In the genomic region with DNA sequence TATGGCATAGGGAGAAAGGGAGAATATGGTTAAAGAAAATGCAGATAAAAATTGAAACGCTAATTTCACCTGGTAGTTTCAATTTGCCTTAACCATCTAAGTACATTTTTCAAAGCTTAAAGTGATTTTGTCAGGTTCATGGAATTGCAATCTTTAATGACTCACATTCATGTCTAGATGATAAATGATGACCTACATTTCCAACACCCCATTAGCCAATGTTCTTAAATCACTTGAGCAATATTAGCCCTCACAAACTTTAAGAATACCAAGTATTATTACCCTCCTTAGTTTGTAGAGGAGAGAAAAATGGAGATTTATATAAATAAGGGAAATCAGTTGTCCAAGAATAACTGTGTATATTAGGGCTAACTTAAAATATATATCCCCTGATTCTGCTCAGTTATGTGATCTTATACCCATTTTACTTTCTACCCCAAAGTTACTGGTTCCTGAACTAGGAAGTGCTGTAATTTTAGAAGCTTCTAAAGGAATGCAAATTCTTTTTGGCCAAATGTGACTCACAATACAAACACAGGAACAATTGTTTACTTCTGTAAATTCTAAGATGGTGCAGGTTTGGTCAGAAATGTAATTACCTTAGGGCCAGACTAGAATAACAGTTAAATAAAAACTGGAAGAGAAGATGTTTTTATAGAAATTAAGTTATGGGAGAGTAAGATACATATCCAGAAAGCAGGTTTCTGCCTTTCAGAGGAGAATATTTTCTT, we compare ENCODE assay signal across 3 cellular contexts.
TF ChIP-seq lines count a peak whose summit lies in the region.

No MANE protein-coding gene starts in this region.

TF ChIP-seq in A549, 52 proteins besides CTCF, POLR2A, EP300 and RAD21 (continued from another document):
- TF ChIP-seq KDM5A (IDR thresholded peaks at IDR 0.05) (no peak), JUNB (IDR thresholded peaks at IDR 0.05) (peak; percentile 74), CHD2 (IDR thresholded peaks at IDR 0.05; ENCODE audit: low read length, partially characterized antibody) (no peak), ZSCAN20 (CRISPR knock-in tag; IDR thresholded peaks at IDR 0.05) (no peak), JUN (IDR thresholded peaks at IDR 0.05) (0 out of 5 replicates have a peak, but pooled peaks of 1 of the 2 experiments have one; percentile 21), HOXB5 (CRISPR knock-in tag; IDR thresholded peaks at IDR 0.05) (peak; percentile 69; the same call in 1 of the 2 replicates)

TF ChIP-seq in HEK293, 187 proteins besides CTCF, POLR2A, EP300 and RAD21 (continued from another document):
- TF ChIP-seq, protein P1, sequence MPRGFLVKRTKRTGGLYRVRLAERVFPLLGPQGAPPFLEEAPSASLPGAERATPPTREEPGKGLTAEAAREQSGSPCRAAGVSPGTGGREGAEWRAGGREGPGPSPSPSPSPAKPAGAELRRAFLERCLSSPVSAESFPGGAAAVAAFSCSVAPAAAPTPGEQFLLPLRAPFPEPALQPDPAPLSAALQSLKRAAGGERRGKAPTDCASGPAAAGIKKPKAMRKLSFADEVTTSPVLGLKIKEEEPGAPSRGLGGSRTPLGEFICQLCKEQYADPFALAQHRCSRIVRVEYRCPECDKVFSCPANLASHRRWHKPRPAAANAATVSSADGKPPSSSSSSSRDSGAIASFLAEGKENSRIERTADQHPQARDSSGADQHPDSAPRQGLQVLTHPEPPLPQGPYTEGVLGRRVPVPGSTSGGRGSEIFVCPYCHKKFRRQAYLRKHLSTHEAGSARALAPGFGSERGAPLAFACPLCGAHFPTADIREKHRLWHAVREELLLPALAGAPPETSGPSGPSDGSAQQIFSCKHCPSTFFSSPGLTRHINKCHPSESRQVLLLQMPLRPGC (tag by site-specific recombination; IDR thresholded peaks at IDR 0.05): peak; percentile 58
- TF ChIP-seq ZNF366 (tag by site-specific recombination; conservative IDR thresholded peaks at IDR 0.05) (0 out of 2 replicates have a peak, but pooled peaks have one; percentile 26), ZNF223 (tag by site-specific recombination; IDR thresholded peaks at IDR 0.05) (0 out of 2 replicates have a peak, but pooled peaks have one; percentile 57)

TF ChIP-seq in WTC11, 78 proteins besides CTCF, POLR2A, EP300 and RAD21 (continued from another document):
- TF ChIP-seq, protein P2, sequence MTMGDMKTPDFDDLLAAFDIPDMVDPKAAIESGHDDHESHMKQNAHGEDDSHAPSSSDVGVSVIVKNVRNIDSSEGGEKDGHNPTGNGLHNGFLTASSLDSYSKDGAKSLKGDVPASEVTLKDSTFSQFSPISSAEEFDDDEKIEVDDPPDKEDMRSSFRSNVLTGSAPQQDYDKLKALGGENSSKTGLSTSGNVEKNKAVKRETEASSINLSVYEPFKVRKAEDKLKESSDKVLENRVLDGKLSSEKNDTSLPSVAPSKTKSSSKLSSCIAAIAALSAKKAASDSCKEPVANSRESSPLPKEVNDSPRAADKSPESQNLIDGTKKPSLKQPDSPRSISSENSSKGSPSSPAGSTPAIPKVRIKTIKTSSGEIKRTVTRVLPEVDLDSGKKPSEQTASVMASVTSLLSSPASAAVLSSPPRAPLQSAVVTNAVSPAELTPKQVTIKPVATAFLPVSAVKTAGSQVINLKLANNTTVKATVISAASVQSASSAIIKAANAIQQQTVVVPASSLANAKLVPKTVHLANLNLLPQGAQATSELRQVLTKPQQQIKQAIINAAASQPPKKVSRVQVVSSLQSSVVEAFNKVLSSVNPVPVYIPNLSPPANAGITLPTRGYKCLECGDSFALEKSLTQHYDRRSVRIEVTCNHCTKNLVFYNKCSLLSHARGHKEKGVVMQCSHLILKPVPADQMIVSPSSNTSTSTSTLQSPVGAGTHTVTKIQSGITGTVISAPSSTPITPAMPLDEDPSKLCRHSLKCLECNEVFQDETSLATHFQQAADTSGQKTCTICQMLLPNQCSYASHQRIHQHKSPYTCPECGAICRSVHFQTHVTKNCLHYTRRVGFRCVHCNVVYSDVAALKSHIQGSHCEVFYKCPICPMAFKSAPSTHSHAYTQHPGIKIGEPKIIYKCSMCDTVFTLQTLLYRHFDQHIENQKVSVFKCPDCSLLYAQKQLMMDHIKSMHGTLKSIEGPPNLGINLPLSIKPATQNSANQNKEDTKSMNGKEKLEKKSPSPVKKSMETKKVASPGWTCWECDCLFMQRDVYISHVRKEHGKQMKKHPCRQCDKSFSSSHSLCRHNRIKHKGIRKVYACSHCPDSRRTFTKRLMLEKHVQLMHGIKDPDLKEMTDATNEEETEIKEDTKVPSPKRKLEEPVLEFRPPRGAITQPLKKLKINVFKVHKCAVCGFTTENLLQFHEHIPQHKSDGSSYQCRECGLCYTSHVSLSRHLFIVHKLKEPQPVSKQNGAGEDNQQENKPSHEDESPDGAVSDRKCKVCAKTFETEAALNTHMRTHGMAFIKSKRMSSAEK (CRISPR knock-in tag; IDR thresholded peaks at IDR 0.05; ENCODE audit: borderline replicate concordance): no peak
- TF ChIP-seq, protein P3, sequence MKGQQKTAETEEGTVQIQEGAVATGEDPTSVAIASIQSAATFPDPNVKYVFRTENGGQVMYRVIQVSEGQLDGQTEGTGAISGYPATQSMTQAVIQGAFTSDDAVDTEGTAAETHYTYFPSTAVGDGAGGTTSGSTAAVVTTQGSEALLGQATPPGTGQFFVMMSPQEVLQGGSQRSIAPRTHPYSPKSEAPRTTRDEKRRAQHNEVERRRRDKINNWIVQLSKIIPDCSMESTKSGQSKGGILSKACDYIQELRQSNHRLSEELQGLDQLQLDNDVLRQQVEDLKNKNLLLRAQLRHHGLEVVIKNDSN (CRISPR knock-in tag; IDR thresholded peaks at IDR 0.05): no peak
- TF ChIP-seq, protein P4, sequence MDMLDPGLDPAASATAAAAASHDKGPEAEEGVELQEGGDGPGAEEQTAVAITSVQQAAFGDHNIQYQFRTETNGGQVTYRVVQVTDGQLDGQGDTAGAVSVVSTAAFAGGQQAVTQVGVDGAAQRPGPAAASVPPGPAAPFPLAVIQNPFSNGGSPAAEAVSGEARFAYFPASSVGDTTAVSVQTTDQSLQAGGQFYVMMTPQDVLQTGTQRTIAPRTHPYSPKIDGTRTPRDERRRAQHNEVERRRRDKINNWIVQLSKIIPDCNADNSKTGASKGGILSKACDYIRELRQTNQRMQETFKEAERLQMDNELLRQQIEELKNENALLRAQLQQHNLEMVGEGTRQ (CRISPR knock-in tag; IDR thresholded peaks at IDR 0.05): no peak
- TF ChIP-seq ZNF138 (CRISPR knock-in tag; conservative IDR thresholded peaks at IDR 0.05) (no peak), ETV6 (CRISPR knock-in tag; IDR thresholded peaks at IDR 0.05) (no peak), OVOL2 (CRISPR knock-in tag; IDR thresholded peaks at IDR 0.05; ENCODE audit: borderline replicate concordance) (no peak), TEAD4 (CRISPR knock-in tag; IDR thresholded peaks at IDR 0.05) (no peak), TEAD1 (CRISPR knock-in tag; IDR thresholded peaks at IDR 0.05) (no peak), HMGXB4 (CRISPR knock-in tag; IDR thresholded peaks at IDR 0.05) (no peak), ATF2 (CRISPR knock-in tag; IDR thresholded peaks at IDR 0.05; ENCODE audit: borderline replicate concordance, low read depth) (no peak), AFF4 (CRISPR knock-in tag; IDR thresholded peaks at IDR 0.05; ENCODE audit: borderline replicate concordance) (no peak), SOX15 (CRISPR knock-in tag; IDR thresholded peaks at IDR 0.05) (no peak), E2F4 (CRISPR knock-in tag; IDR thresholded peaks at IDR 0.05; ENCODE audit: borderline replicate concordance, low read depth) (no peak), GABPB1 (CRISPR knock-in tag; IDR thresholded peaks at IDR 0.05) (no peak), FOXP4 (CRISPR knock-in tag; IDR thresholded peaks at IDR 0.05) (no peak), NR3C1 (CRISPR knock-in tag; conservative IDR thresholded peaks at IDR 0.05; ENCODE audit: low read depth) (no peak)
- TF ChIP-seq, protein P5, sequence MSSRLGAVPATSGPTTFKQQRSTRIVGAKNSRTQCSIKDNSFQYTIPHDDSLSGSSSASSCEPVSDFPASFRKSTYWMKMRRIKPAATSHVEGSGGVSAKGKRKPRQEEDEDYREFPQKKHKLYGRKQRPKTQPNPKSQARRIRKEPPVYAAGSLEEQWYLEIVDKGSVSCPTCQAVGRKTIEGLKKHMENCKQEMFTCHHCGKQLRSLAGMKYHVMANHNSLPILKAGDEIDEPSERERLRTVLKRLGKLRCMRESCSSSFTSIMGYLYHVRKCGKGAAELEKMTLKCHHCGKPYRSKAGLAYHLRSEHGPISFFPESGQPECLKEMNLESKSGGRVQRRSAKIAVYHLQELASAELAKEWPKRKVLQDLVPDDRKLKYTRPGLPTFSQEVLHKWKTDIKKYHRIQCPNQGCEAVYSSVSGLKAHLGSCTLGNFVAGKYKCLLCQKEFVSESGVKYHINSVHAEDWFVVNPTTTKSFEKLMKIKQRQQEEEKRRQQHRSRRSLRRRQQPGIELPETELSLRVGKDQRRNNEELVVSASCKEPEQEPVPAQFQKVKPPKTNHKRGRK (CRISPR knock-in tag; IDR thresholded peaks at IDR 0.05; ENCODE audit: borderline replicate concordance): no peak
